In the genomic region with DNA sequence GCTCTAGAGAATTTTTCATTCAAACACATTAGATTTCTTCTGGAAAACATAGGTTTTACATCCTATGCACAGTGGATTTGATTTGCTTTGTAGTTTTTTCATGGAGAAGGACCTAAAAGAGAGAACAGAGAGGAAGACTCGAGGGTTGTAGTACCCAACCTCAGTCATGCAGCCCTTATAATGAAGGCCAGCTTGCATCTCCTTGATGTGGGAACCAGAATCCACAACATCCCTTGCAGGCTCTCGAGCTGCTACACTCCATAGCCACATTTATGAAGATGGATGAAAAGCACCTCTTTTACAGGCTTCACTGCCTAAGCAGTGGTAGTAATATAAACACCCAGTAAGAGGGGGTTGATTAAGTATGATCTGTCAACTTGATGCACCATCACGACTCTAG, we compare ENCODE assay signal across 37 cellular contexts. TPM values are rescaled to one million over a fixed set of nuclear protein-coding genes. Genes with fewer than 3 reads are reported as not detected.
"Had no signal": no experiment of that assay in that cellular context is flagged by ENCODE, and none has a peak within 500 bp of the region (broad histone marks: within the 10 kb centered on the region; RNA-seq: fewer than 3 reads in every experiment).

No MANE protein-coding gene starts in this region.

- H3K27me3 Mint-ChIP-seq: activated CD4-positive, alpha-beta T cell treated with anti-CD3 and anti-CD28 coated beads, Interleukin-2, amount 10 ng/mL, durations not matched to agents 24 days and 14 days had no signal

- H3K4me3 ChIP-seq: Peyer's patch had no signal

- H3K4me1 Mint-ChIP-seq: activated CD4-positive, alpha-beta T cell treated with anti-CD3 and anti-CD28 coated beads, Interleukin-2, amount 10 ng/mL, durations not matched to agents 24 days and 14 days had no signal

- H3K27ac ChIP-seq: brain microvascular endothelial cell, Peyer's patch, RWPE1, WERI-Rb-1 had no signal

- H3K4me3 Mint-ChIP-seq: activated CD4-positive, alpha-beta T cell treated with anti-CD3 and anti-CD28 coated beads, Interleukin-2, amount 10 ng/mL, durations not matched to agents 24 days and 14 days; activated naive CD4-positive, alpha-beta T cell treated with anti-CD3 and anti-CD28 coated beads for 36 hours; activated T-cell treated with anti-CD3 and anti-CD28 coated beads, Interleukin-2, amount 50 U/mL, for 4 hours; activated T-helper 1 cell treated with anti-CD3 and anti-CD28 coated beads, Interleukin-12 subunit alpha, Interleukin-12 subunit beta, Interleukin-2, Interleukin-4 antibody, amounts not matched to agents 30 ng/mL and 10 ng/mL and 1 ng/mL, durations not matched to agents 14 hours and 24 hours and 36 hours had no signal

- H3K27ac Mint-ChIP-seq: activated CD4-positive, alpha-beta T cell treated with anti-CD3 and anti-CD28 coated beads, Interleukin-2, amount 10 ng/mL, durations not matched to agents 24 days and 14 days; activated naive CD4-positive, alpha-beta T cell treated with anti-CD3 and anti-CD28 coated beads for 36 hours; activated naive CD4-positive, alpha-beta T cell treated with anti-CD3 and anti-CD28 coated beads, Interleukin-2, amount 50 U/mL, for 72 hours; activated T-helper 1 cell treated with anti-CD3 and anti-CD28 coated beads, Interleukin-12 subunit alpha, Interleukin-12 subunit beta, Interleukin-2, Interleukin-4 antibody, amounts not matched to agents 30 ng/mL and 10 ng/mL and 1 ng/mL, durations not matched to agents 14 hours and 24 hours and 36 hours had no signal

- H3K27me3 ChIP-seq: brain microvascular endothelial cell, Peyer's patch had no signal

- H3K9me3 ChIP-seq: Peyer's patch had no signal

- H3K4me1 ChIP-seq: Peyer's patch had no signal

- DNase-seq: activated CD4-positive, alpha-beta T cell treated with anti-CD3 and anti-CD28 coated beads, Interleukin-2, amount 10 ng/mL, durations not matched to agents 24 days and 14 days; activated CD4-positive, alpha-beta T cell treated with anti-CD3 and anti-CD28 coated beads, Interleukin-2, amount 50 U/mL, for 4 hours; activated CD8-positive, alpha-beta memory T cell treated with anti-CD3 and anti-CD28 coated beads, Interleukin-2, amount 50 U/mL, for 4 hours; activated gamma-delta T cell treated with Interleukin-2 at 50 U/mL for 16 hours; activated naive CD4-positive, alpha-beta T cell treated with anti-CD3 and anti-CD28 coated beads for 36 hours; activated T-cell treated with anti-CD3 and anti-CD28 coated beads for 4 hours; activated T-cell treated with anti-CD3 and anti-CD28 coated beads, Interleukin-2, amount 50 U/mL, for 4 hours; amniotic stem cell; aorta; central memory CD4-positive, alpha-beta T cell; Karpas-422; MM.1S; MV-4-11; NCI-H1092; NCI-H146; NCI-H187; NCI-H2029 treated with DMSO at 0.1 percent for 48 hours; NCI-H2107; NCI-H2171; NCI-H510A; NCI-H526; NCI-H748 treated with DMSO at 0.1 percent for 48 hours; NK-92 treated with Interleukin-12 subunit alpha and Interleukin-12 subunit beta, amount 100 ng/mL, for 24 hours; Peyer's patch; SIG-M5; SW 1271; T1000; WERI-Rb-1 had no signal

- ATAC-seq: activated naive CD4-positive, alpha-beta T cell treated with anti-CD3 and anti-CD28 coated beads, Interleukin-2, amount 50 U/mL, for 72 hours; activated T-cell treated with anti-CD3 and anti-CD28 coated beads, Interleukin-2, amount 50 U/mL, for 4 hours; Right ventricle myocardium inferior had no signal

- H3K36me3 ChIP-seq: brain microvascular endothelial cell, Peyer's patch, WERI-Rb-1 had no signal

- H3K9me3 Mint-ChIP-seq: activated naive CD4-positive, alpha-beta T cell treated with anti-CD3 and anti-CD28 coated beads for 36 hours; activated T-cell treated with anti-CD3 and anti-CD28 coated beads, Interleukin-2, amount 50 U/mL, for 4 hours; activated T-helper 1 cell treated with anti-CD3 and anti-CD28 coated beads, Interleukin-12 subunit alpha, Interleukin-12 subunit beta, Interleukin-2, Interleukin-4 antibody, amounts not matched to agents 30 ng/mL and 10 ng/mL and 1 ng/mL, durations not matched to agents 14 hours and 24 hours and 36 hours had no signal

RNA-seq across cellular contexts. Expression of gene OR5B12, which starts 9.5 kb away (rescaled TPM):
- total RNA-seq: activated CD4-positive, alpha-beta T cell treated with anti-CD3 and anti-CD28 coated beads, Interleukin-2, amount 10 ng/mL, durations not matched to agents 24 days and 14 days; activated naive CD4-positive, alpha-beta T cell treated with anti-CD3 and anti-CD28 coated beads for 36 hours; activated T-cell treated with anti-CD3 and anti-CD28 coated beads, Interleukin-2, amount 50 U/mL, for 4 hours; activated T-helper 1 cell treated with anti-CD3 and anti-CD28 coated beads, Interleukin-12 subunit alpha, Interleukin-12 subunit beta, Interleukin-2, Interleukin-4 antibody, amounts not matched to agents 30 ng/mL and 10 ng/mL and 1 ng/mL, durations not matched to agents 14 hours and 24 hours and 36 hours; aorta; cerebellum; PC-3; Peyer's patch; Right ventricle myocardium inferior; T-helper 1 cell treated with Interleukin-12 subunit alpha and Interleukin-12 subunit beta and Interleukin-4 antibody, amounts not matched to agents 30 ng/mL and 1 ng/mL, for 36 hours; T-helper 2 cell treated with Interferon-gamma antibody and Interleukin-4, amounts not matched to agents 100 ng/mL and 5 ng/mL, for 36 hours had no signal
- polyA plus RNA-seq: aorta had no signal

RNA-seq across cellular contexts. Expression of gene OR5B2, which starts 23.7 kb away (rescaled TPM):
- total RNA-seq: activated CD4-positive, alpha-beta T cell treated with anti-CD3 and anti-CD28 coated beads, Interleukin-2, amount 10 ng/mL, durations not matched to agents 24 days and 14 days; activated naive CD4-positive, alpha-beta T cell treated with anti-CD3 and anti-CD28 coated beads for 36 hours; activated T-cell treated with anti-CD3 and anti-CD28 coated beads, Interleukin-2, amount 50 U/mL, for 4 hours; activated T-helper 1 cell treated with anti-CD3 and anti-CD28 coated beads, Interleukin-12 subunit alpha, Interleukin-12 subunit beta, Interleukin-2, Interleukin-4 antibody, amounts not matched to agents 30 ng/mL and 10 ng/mL and 1 ng/mL, durations not matched to agents 14 hours and 24 hours and 36 hours; aorta; cerebellum; PC-3; Peyer's patch; Right ventricle myocardium inferior; T-helper 1 cell treated with Interleukin-12 subunit alpha and Interleukin-12 subunit beta and Interleukin-4 antibody, amounts not matched to agents 30 ng/mL and 1 ng/mL, for 36 hours; T-helper 2 cell treated with Interferon-gamma antibody and Interleukin-4, amounts not matched to agents 100 ng/mL and 5 ng/mL, for 36 hours had no signal
- polyA plus RNA-seq: aorta had no signal

RNA-seq across cellular contexts. Expression of gene OR5B3, which starts 44.9 kb away (rescaled TPM):
- total RNA-seq: activated CD4-positive, alpha-beta T cell treated with anti-CD3 and anti-CD28 coated beads, Interleukin-2, amount 10 ng/mL, durations not matched to agents 24 days and 14 days; activated naive CD4-positive, alpha-beta T cell treated with anti-CD3 and anti-CD28 coated beads for 36 hours; activated naive CD4-positive, alpha-beta T cell treated with anti-CD3 and anti-CD28 coated beads, Interleukin-2, amount 50 U/mL, for 72 hours; activated T-cell treated with anti-CD3 and anti-CD28 coated beads, Interleukin-2, amount 50 U/mL, for 4 hours; activated T-helper 1 cell treated with anti-CD3 and anti-CD28 coated beads, Interleukin-12 subunit alpha, Interleukin-12 subunit beta, Interleukin-2, Interleukin-4 antibody, amounts not matched to agents 30 ng/mL and 10 ng/mL and 1 ng/mL, durations not matched to agents 14 hours and 24 hours and 36 hours; aorta; cerebellum; PC-3; Peyer's patch; Right ventricle myocardium inferior; T-helper 1 cell treated with Interleukin-12 subunit alpha and Interleukin-12 subunit beta and Interleukin-4 antibody, amounts not matched to agents 30 ng/mL and 1 ng/mL, for 36 hours; T-helper 2 cell treated with Interferon-gamma antibody and Interleukin-4, amounts not matched to agents 100 ng/mL and 5 ng/mL, for 36 hours had no signal
- polyA plus RNA-seq: aorta had no signal

RNA-seq across cellular contexts. Expression of gene OR5B21, which starts 56.3 kb away (rescaled TPM):
- total RNA-seq: activated CD4-positive, alpha-beta T cell treated with anti-CD3 and anti-CD28 coated beads, Interleukin-2, amount 10 ng/mL, durations not matched to agents 24 days and 14 days; activated naive CD4-positive, alpha-beta T cell treated with anti-CD3 and anti-CD28 coated beads for 36 hours; activated T-cell treated with anti-CD3 and anti-CD28 coated beads, Interleukin-2, amount 50 U/mL, for 4 hours; activated T-helper 1 cell treated with anti-CD3 and anti-CD28 coated beads, Interleukin-12 subunit alpha, Interleukin-12 subunit beta, Interleukin-2, Interleukin-4 antibody, amounts not matched to agents 30 ng/mL and 10 ng/mL and 1 ng/mL, durations not matched to agents 14 hours and 24 hours and 36 hours; aorta; cerebellum; PC-3; Peyer's patch; Right ventricle myocardium inferior had no signal
- polyA plus RNA-seq: aorta had no signal
